ENCODE assay signal across 1 cellular context in genomic region chr19:7662657-7663056, GRCh38.
A peak's percentile ranks its signal among the peaks of the same experiment; 100 is the strongest.
TF ChIP-seq lines count a peak whose summit lies in the region.

No MANE protein-coding gene starts in this region.

TF ChIP-seq in K562, 482 proteins besides CTCF, POLR2A, EP300 and RAD21:
- TF ChIP-seq RBM25 (IDR thresholded peaks at IDR 0.05; ENCODE audit: low read depth, low read length, severe bottlenecking): peak; percentile 16
- TF ChIP-seq ZNF507 (tag; conservative IDR thresholded peaks at IDR 0.05): no peak
- peak; percentile 27 for TF ChIP-seq POLR3A (IDR thresholded peaks at IDR 0.05; ENCODE audit: borderline replicate concordance, extremely low read depth, insufficient read depth, insufficient read length)
- TF ChIP-seq ID3 (CRISPR knock-in tag; IDR thresholded peaks at IDR 0.05): no peak
- no peak for TF ChIP-seq ID3 (tag; IDR thresholded peaks at IDR 0.05)
- TF ChIP-seq TBP (optimal IDR thresholded peaks at IDR 0.05; ENCODE audit: low read depth, low read length): peak; percentile 19
